ENCODE assay signal across 16 cellular contexts in genomic region chr2:86338778-86339295, GRCh38. TPM values are rescaled to one million over a fixed set of nuclear protein-coding genes. Genes with fewer than 3 reads are reported as not detected.
"Had no signal": no experiment of that assay in that cellular context is flagged by ENCODE, and none has a peak within 500 bp of the region (broad histone marks: within the 10 kb centered on the region; RNA-seq: fewer than 3 reads in every experiment).

No MANE protein-coding gene starts in this region.

- H3K4me3 ChIP-seq: SJSA1 had no signal

- H3K36me3 Mint-ChIP-seq: activated naive CD8-positive, alpha-beta T cell treated with anti-CD3 and anti-CD28 coated beads for 36 hours had no signal

- H3K27ac Mint-ChIP-seq: activated B cell treated with CpG ODN at 0.5 μM for 24 hours; activated naive CD8-positive, alpha-beta T cell treated with anti-CD3 and anti-CD28 coated beads for 36 hours; activated T-cell treated with anti-CD3 and anti-CD28 coated beads, Interleukin-2, amount 50 U/mL, for 24 hours; dendritic cell treated with granulocyte-macrophage colony-stimulating factor and Interleukin-4, amounts not matched to agents 40 ng/mL and 50 ng/mL, for 4 days had no signal

- H3K36me3 ChIP-seq: SJSA1, transverse colon had no signal

- H3K4me1 ChIP-seq: foreskin keratinocyte had no signal

- H3K9me3 ChIP-seq: SJSA1 had no signal

- DNase-seq: activated B cell treated with CpG ODN at 0.5 μM for 24 hours; activated CD4-positive, alpha-beta T cell treated with anti-CD3 and anti-CD28 coated beads, Interleukin-2, amount 50 U/mL, for 1 hour; activated gamma-delta T cell; activated naive CD8-positive, alpha-beta T cell treated with anti-CD3 and anti-CD28 coated beads for 36 hours; cerebellar nuclear complex; effector memory CD4-positive, alpha-beta T cell; mesendoderm; stimulated activated CD4-positive, alpha-beta T cell treated with anti-CD3 and anti-CD28 coated beads, Interleukin-15, amount 100 ng/mL, for 24 hours; stimulated activated CD4-positive, alpha-beta T cell treated with anti-CD3 and anti-CD28 coated beads, Interleukin-4, amount 100 ng/mL, for 1 hour; substantia nigra; T-helper 2 cell; transverse colon had no signal

- H3K27ac ChIP-seq: foreskin keratinocyte, SJSA1 had no signal

RNA-seq across cellular contexts. Expression of gene REEP1, which starts 1.4 kb away (rescaled TPM):
- total RNA-seq: activated B cell treated with CpG ODN at 0.5 μM for 24 hours had no signal
